ENCODE assay signal across 12 cellular contexts in the genomic region with DNA sequence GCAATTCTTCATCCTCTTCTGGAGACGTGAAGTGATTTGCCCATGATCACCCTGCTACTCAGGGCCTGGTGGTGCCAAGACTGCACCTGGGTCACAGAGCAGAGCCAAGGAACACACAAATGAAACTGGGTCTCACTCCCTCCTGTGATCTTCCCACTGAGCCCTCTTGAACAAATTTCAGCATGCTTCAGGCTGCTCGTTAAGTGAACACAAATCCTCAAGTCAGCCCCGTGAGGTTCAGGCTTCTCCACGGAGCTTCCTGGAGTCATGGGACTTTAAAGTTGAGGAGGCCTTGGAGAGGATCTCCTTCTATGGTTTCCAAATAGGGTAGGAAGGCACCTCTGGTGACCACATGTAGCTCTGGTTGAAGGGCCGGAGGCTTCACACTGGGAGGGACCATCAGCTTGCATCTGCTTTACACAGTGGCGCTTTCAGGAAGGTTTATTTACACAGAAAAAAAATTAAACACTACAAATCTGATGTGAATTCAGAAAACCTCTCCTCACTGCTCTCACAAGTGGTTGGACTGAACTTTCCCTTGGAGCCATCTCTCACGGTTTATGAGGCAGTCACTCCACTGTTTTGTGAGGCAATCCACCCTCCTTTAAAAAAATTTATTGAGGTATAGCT.
"Had no signal": no experiment of that assay in that cellular context is flagged by ENCODE, and none has a peak within 500 bp of the region (broad histone marks: within the 10 kb centered on the region; RNA-seq: fewer than 3 reads in every experiment).

No MANE protein-coding gene starts in this region.

- H3K27ac Mint-ChIP-seq: activated CD8-positive, alpha-beta memory T cell treated with anti-CD3 and anti-CD28 coated beads, Interleukin-2, amount 10 ng/mL, durations not matched to agents 7 days and 5 days; activated naive CD4-positive, alpha-beta T cell treated with anti-CD3 and anti-CD28 coated beads, Interleukin-2, amount 50 U/mL, for 72 hours; activated T-cell treated with anti-CD3 and anti-CD28 coated beads, Interleukin-2, amount 50 U/mL, for 24 hours had no signal

- H3K4me3 Mint-ChIP-seq: activated CD8-positive, alpha-beta memory T cell treated with anti-CD3 and anti-CD28 coated beads, Interleukin-2, amount 10 ng/mL, durations not matched to agents 7 days and 5 days; activated T-cell treated with anti-CD3 and anti-CD28 coated beads, Interleukin-2, amount 50 U/mL, for 24 hours; naive B cell had no signal

- H3K9me3 Mint-ChIP-seq: activated naive CD4-positive, alpha-beta T cell treated with anti-CD3 and anti-CD28 coated beads, Interleukin-2, amount 50 U/mL, for 72 hours; activated T-cell treated with anti-CD3 and anti-CD28 coated beads, Interleukin-2, amount 50 U/mL, for 24 hours had no signal

- ATAC-seq: activated CD8-positive, alpha-beta memory T cell treated with anti-CD3 and anti-CD28 coated beads, Interleukin-2, amount 10 ng/mL, durations not matched to agents 7 days and 5 days; activated naive CD4-positive, alpha-beta T cell treated with anti-CD3 and anti-CD28 coated beads, Interleukin-2, amount 50 U/mL, for 72 hours had no signal

- DNase-seq: activated CD4-positive, alpha-beta T cell treated with anti-CD3 and anti-CD28 coated beads, Interleukin-2, amount 50 U/mL, for 4 hours; activated CD4-positive, CD25-positive, alpha-beta regulatory T cell treated with anti-CD3 and anti-CD28 coated beads, Interleukin-2, amount 50 U/mL, for 72 hours; activated CD8-positive, alpha-beta memory T cell treated with anti-CD3 and anti-CD28 coated beads, Interleukin-2, amount 10 ng/mL, durations not matched to agents 7 days and 5 days; activated effector memory CD4-positive, alpha-beta T cell treated with anti-CD3 and anti-CD28 coated beads, Interleukin-2, amount 50 U/mL, for 16 hours; activated T-cell treated with anti-CD3 and anti-CD28 coated beads, Interleukin-2, amount 50 U/mL, for 24 hours; amniotic stem cell; cerebellar nuclear complex; dermis blood vessel endothelial cell; hypothalamus; naive B cell; transverse colon had no signal

- H3K36me3 Mint-ChIP-seq: activated CD8-positive, alpha-beta memory T cell treated with anti-CD3 and anti-CD28 coated beads, Interleukin-2, amount 10 ng/mL, durations not matched to agents 7 days and 5 days; activated naive CD4-positive, alpha-beta T cell treated with anti-CD3 and anti-CD28 coated beads, Interleukin-2, amount 50 U/mL, for 72 hours; naive B cell had no signal
